In genomic region chr9:35835766-35836165, GRCh38 we compare ENCODE assay signal across 21 cellular contexts. TPM values are rescaled to one million over a fixed set of nuclear protein-coding genes. Genes with fewer than 3 reads are reported as not detected.
"Had no signal": no experiment of that assay in that cellular context is flagged by ENCODE, and none has a peak within 500 bp of the region (broad histone marks: within the 10 kb centered on the region; RNA-seq: fewer than 3 reads in every experiment).

No MANE protein-coding gene starts in this region.

- H3K27ac ChIP-seq: sigmoid colon, vagina had no signal

- H3K27me3 Mint-ChIP-seq: activated CD8-positive, alpha-beta memory T cell treated with anti-CD3 and anti-CD28 coated beads, Interleukin-2, amount 10 ng/mL, durations not matched to agents 7 days and 5 days; activated naive CD8-positive, alpha-beta T cell treated with anti-CD3 and anti-CD28 coated beads for 36 hours had no signal

- H3K36me3 Mint-ChIP-seq: activated CD8-positive, alpha-beta memory T cell treated with anti-CD3 and anti-CD28 coated beads, Interleukin-2, amount 10 ng/mL, durations not matched to agents 7 days and 5 days; activated naive CD8-positive, alpha-beta T cell treated with anti-CD3 and anti-CD28 coated beads for 36 hours had no signal

- H3K27ac Mint-ChIP-seq: activated CD8-positive, alpha-beta memory T cell treated with anti-CD3 and anti-CD28 coated beads, Interleukin-2, amount 10 ng/mL, durations not matched to agents 7 days and 5 days; activated naive CD8-positive, alpha-beta T cell treated with anti-CD3 and anti-CD28 coated beads for 36 hours had no signal

- DNase-seq: activated CD4-positive, alpha-beta T cell treated with anti-CD3 and anti-CD28 coated beads, Interleukin-2, amount 50 U/mL, for 48 hours; activated CD8-positive, alpha-beta memory T cell treated with anti-CD3 and anti-CD28 coated beads, Interleukin-2, amount 10 ng/mL, durations not matched to agents 7 days and 5 days; activated gamma-delta T cell treated with Interleukin-2 at 50 U/mL for 16 hours; activated naive CD8-positive, alpha-beta T cell treated with anti-CD3 and anti-CD28 coated beads for 36 hours; activated T-cell treated with anti-CD3 and anti-CD28 coated beads, Interleukin-2, amount 50 U/mL, for 4 hours; effector CD4-positive, alpha-beta T cell; kidney; stimulated activated CD4-positive, alpha-beta T cell treated with anti-CD3 and anti-CD28 coated beads, Interleukin-4, amount 100 ng/mL, for 1 hour; stimulated activated CD8-positive, alpha-beta memory T cell treated with anti-CD3 and anti-CD28 coated beads, Interleukin-4, amount 100 ng/mL, for 48 hours had no signal

- H3K27me3 ChIP-seq: sigmoid colon, thyroid gland, vagina had no signal

- ATAC-seq: activated CD4-positive, CD25-positive, alpha-beta regulatory T cell treated with anti-CD3 and anti-CD28 coated beads, Interleukin-2, amount 50 U/mL, for 24 hours; activated T-cell treated with anti-CD3 and anti-CD28 coated beads, Interleukin-2, amount 50 U/mL, for 4 hours had no signal

- H3K4me3 ChIP-seq: sigmoid colon, thyroid gland, vagina had no signal

- H3K9me3 ChIP-seq: sigmoid colon, thyroid gland, vagina had no signal

- H3K9me3 Mint-ChIP-seq: activated naive CD8-positive, alpha-beta T cell treated with anti-CD3 and anti-CD28 coated beads for 36 hours; activated T-cell treated with anti-CD3 and anti-CD28 coated beads, Interleukin-2, amount 50 U/mL, for 4 hours had no signal

- H3K36me3 ChIP-seq: thyroid gland, vagina had no signal

- H3K4me3 Mint-ChIP-seq: activated CD8-positive, alpha-beta memory T cell treated with anti-CD3 and anti-CD28 coated beads, Interleukin-2, amount 10 ng/mL, durations not matched to agents 7 days and 5 days; activated naive CD8-positive, alpha-beta T cell treated with anti-CD3 and anti-CD28 coated beads for 36 hours; activated T-cell treated with anti-CD3 and anti-CD28 coated beads, Interleukin-2, amount 50 U/mL, for 4 hours had no signal

RNA-seq across cellular contexts. Expression of gene FAM221B, which starts 7.2 kb away (rescaled TPM):
- total RNA-seq: activated CD8-positive, alpha-beta memory T cell treated with anti-CD3 and anti-CD28 coated beads, Interleukin-2, amount 10 ng/mL, durations not matched to agents 7 days and 5 days; activated naive CD8-positive, alpha-beta T cell treated with anti-CD3 and anti-CD28 coated beads for 36 hours; activated T-cell treated with anti-CD3 and anti-CD28 coated beads, Interleukin-2, amount 50 U/mL, for 4 hours; bronchial epithelial cell; fibroblast of lung; frontal cortex; kidney; lower leg skin; mesenteric fat pad; myocyte; posterior vena cava; sigmoid colon; T-helper 2 cell treated with Interferon-gamma antibody and Interleukin-4, amounts not matched to agents 100 ng/mL and 5 ng/mL, for 36 hours; thyroid gland; vagina had no signal
- polyA plus RNA-seq: fibroblast of lung had no signal

RNA-seq across cellular contexts. Expression of gene SPAG8, which starts 23.7 kb away (rescaled TPM):
- total RNA-seq: vagina had no signal

RNA-seq across cellular contexts. Expression of gene OR13J1, which starts 34.4 kb away (rescaled TPM):
- total RNA-seq: activated CD8-positive, alpha-beta memory T cell treated with anti-CD3 and anti-CD28 coated beads, Interleukin-2, amount 10 ng/mL, durations not matched to agents 7 days and 5 days; activated naive CD8-positive, alpha-beta T cell treated with anti-CD3 and anti-CD28 coated beads for 36 hours; activated T-cell treated with anti-CD3 and anti-CD28 coated beads, Interleukin-2, amount 50 U/mL, for 4 hours; bronchial epithelial cell; fibroblast of lung; frontal cortex; kidney; lower leg skin; mesenteric fat pad; myocyte; posterior vena cava; sigmoid colon; T-helper 2 cell treated with Interferon-gamma antibody and Interleukin-4, amounts not matched to agents 100 ng/mL and 5 ng/mL, for 36 hours; thyroid gland; vagina had no signal
- polyA plus RNA-seq: fibroblast of lung, sigmoid colon had no signal
